In genomic region chr13:31962661-31963345, GRCh38 we compare ENCODE assay signal across 2 cellular contexts.
A peak's percentile ranks its signal among the peaks of the same experiment; 100 is the strongest.
TF ChIP-seq lines count a peak whose summit lies in the region.

No MANE protein-coding gene starts in this region.

TF ChIP-seq in IMR-90, 13 proteins besides CTCF, POLR2A, EP300 and RAD21:
- TF ChIP-seq MXI1 (IDR thresholded peaks at IDR 0.05; ENCODE audit: borderline replicate concordance, low read depth, low read length) (no peak), ELK1 (IDR thresholded peaks at IDR 0.05; ENCODE audit: borderline replicate concordance, low read depth, low read length) (no peak), FOS (IDR thresholded peaks at IDR 0.05; ENCODE audit: low read depth, low read length) (no peak)

TF ChIP-seq in K562, 482 proteins besides CTCF, POLR2A, EP300 and RAD21:
- TF ChIP-seq, protein P1, sequence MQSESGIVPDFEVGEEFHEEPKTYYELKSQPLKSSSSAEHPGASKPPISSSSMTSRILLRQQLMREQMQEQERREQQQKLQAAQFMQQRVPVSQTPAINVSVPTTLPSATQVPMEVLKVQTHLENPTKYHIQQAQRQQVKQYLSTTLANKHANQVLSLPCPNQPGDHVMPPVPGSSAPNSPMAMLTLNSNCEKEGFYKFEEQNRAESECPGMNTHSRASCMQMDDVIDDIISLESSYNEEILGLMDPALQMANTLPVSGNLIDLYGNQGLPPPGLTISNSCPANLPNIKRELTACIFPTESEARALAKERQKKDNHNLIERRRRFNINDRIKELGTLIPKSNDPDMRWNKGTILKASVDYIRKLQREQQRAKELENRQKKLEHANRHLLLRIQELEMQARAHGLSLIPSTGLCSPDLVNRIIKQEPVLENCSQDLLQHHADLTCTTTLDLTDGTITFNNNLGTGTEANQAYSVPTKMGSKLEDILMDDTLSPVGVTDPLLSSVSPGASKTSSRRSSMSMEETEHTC (IDR thresholded peaks at IDR 0.05): no peak
- TF ChIP-seq ZNF785 (CRISPR knock-in tag; IDR thresholded peaks at IDR 0.05) (no peak), GTF2A2 (tag; IDR thresholded peaks at IDR 0.05) (no peak), THAP7 (CRISPR knock-in tag; IDR thresholded peaks at IDR 0.05) (no peak), ATF3 (IDR thresholded peaks at IDR 0.05) (peak; percentile 19; the same call in 1 of the 2 replicates), ATF3 (CRISPR knock-in tag; conservative IDR thresholded peaks at IDR 0.05) (no peak), RNF2 (IDR thresholded peaks at IDR 0.05) (no peak), ATF7 (IDR thresholded peaks at IDR 0.05) (no peak)
TF ChIP-seq in K562: peak in this region for 1.
